1 cellular context compared by ENCODE assay signal in genomic region chr2:197306691-197307030, GRCh38.
TF ChIP-seq lines count a peak whose summit lies in the region.

No MANE protein-coding gene starts in this region.

TF ChIP-seq in GM12878, 131 proteins besides CTCF, POLR2A, EP300 and RAD21 (continued from another document):
- TF ChIP-seq NRF1 (conservative IDR thresholded peaks at IDR 0.05; ENCODE audit: low read depth, low read length), result no peak
